Comparison of ENCODE assay signal across 3 cellular contexts in the genomic region with DNA sequence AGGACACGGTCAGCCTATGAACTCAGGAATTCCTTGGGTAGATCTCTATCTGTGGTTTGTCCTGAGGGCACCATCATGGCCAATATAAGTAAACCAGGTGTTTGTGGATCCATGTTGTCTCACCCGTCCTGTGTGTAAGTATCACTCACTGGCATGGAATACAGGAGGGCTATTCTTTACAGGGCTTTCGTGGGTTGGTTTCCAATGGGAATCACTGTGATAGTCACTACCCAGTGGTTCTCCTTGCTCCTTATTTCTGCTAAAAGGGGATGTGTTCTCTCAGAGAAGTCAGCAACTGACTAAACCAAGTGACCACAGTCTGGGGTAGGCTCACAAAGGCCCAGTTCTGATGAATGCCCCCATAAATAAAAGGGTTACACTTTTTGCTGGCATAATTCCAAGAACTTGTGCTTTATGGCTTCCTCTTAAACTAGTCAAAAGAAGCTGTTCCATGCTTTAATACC.
A peak's percentile ranks its signal among the peaks of the same experiment; 100 is the strongest.
TF ChIP-seq lines count a peak whose summit lies in the region.

No MANE protein-coding gene starts in this region.

TF ChIP-seq in SK-N-SH, 30 proteins besides CTCF, POLR2A, EP300 and RAD21:
- TF ChIP-seq MEF2A (IDR thresholded peaks at IDR 0.05; ENCODE audit: borderline replicate concordance, low read depth) (no peak), RFX5 (IDR thresholded peaks at IDR 0.05; ENCODE audit: low read length) (no peak), NFIC (IDR thresholded peaks at IDR 0.05; ENCODE audit: borderline replicate concordance) (no peak), GABPA (IDR thresholded peaks at IDR 0.05; ENCODE audit: low read depth) (no peak), RCOR1 (IDR thresholded peaks at IDR 0.05; ENCODE audit: low read length) (no peak), MXI1 (IDR thresholded peaks at IDR 0.05; ENCODE audit: low read depth, low read length) (no peak), NRF1 (IDR thresholded peaks at IDR 0.05; ENCODE audit: low read depth, low read length) (no peak), TCF12 (IDR thresholded peaks at IDR 0.05) (no peak), TAF1 (IDR thresholded peaks at IDR 0.05; ENCODE audit: borderline replicate concordance, low read depth, low read length) (no peak), CHD2 (IDR thresholded peaks at IDR 0.05; ENCODE audit: low read length, partially characterized antibody) (no peak), SIN3A (IDR thresholded peaks at IDR 0.05; ENCODE audit: borderline replicate concordance, low read depth, low read length) (no peak), EZH2phosphoT487 (IDR thresholded peaks at IDR 0.05; ENCODE audit: borderline replicate concordance, low read depth) (no peak), GATA2 (CRISPR knock-in tag; IDR thresholded peaks at IDR 0.05) (no peak), POLR2AphosphoS5 (IDR thresholded peaks at IDR 0.05; ENCODE audit: low read depth, low read length) (no peak), FOXJ3 (CRISPR knock-in tag; IDR thresholded peaks at IDR 0.05) (no peak), TEAD4 (IDR thresholded peaks at IDR 0.05; ENCODE audit: borderline replicate concordance, insufficient read depth) (no peak), ELF1 (IDR thresholded peaks at IDR 0.05) (no peak), USF1 (IDR thresholded peaks at IDR 0.05; ENCODE audit: borderline replicate concordance, low read depth) (no peak)
- TF ChIP-seq, protein P1, sequence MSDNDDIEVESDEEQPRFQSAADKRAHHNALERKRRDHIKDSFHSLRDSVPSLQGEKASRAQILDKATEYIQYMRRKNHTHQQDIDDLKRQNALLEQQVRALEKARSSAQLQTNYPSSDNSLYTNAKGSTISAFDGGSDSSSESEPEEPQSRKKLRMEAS (IDR thresholded peaks at IDR 0.05; ENCODE audit: low read depth), result no peak

TF ChIP-seq in SK-N-SH treated with all-trans-retinoic acid at 6 μM for 48 hours, 23 proteins besides CTCF, POLR2A, EP300 and RAD21:
- TF ChIP-seq PPARA (CRISPR knock-in tag; IDR thresholded peaks at IDR 0.05; ENCODE audit: borderline replicate concordance), result no peak
- TF ChIP-seq ZNF70 (CRISPR knock-in tag; IDR thresholded peaks at IDR 0.05), result no peak
- TF ChIP-seq RARB (CRISPR knock-in tag; IDR thresholded peaks at IDR 0.05), result no peak
- no peak for TF ChIP-seq ARNTL (CRISPR knock-in tag; IDR thresholded peaks at IDR 0.05; ENCODE audit: borderline replicate concordance, low read depth)
- TF ChIP-seq ESRRG (CRISPR knock-in tag; IDR thresholded peaks at IDR 0.05), result no peak

TF ChIP-seq in K562, 482 proteins besides CTCF, POLR2A, EP300 and RAD21:
- no peak for TF ChIP-seq ZNF239 (CRISPR knock-in tag; IDR thresholded peaks at IDR 0.05)
- TF ChIP-seq HNRNPUL1 (IDR thresholded peaks at IDR 0.05; ENCODE audit: low read length), result no peak
- TF ChIP-seq NFIC (IDR thresholded peaks at IDR 0.05), result peak; percentile 72
